27 cellular contexts compared by ENCODE assay signal in the genomic region with DNA sequence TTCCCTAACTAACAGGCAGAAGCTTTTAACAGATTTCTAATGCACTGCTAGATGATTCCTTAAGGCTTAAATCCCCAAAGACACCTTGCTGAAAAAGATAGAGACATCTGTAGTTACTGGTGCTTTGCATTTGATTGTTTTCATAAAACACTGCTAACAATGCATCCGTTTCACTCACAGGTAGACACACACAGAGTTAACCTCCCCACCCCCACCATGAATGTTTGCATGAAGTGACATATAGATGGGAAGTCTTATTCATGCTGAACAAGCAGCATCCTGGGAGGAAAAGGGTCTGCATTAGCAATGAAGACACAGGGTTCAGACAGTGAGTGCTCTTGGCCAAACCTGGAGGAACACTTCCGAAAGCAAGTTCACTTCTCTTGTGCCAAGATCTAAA.
"Had no signal": no experiment of that assay in that cellular context is flagged by ENCODE, and none has a peak within 500 bp of the region (broad histone marks: within the 10 kb centered on the region; RNA-seq: fewer than 3 reads in every experiment).

No MANE protein-coding gene starts in this region.

- ATAC-seq: mucosa of descending colon; naive thymus-derived CD4-positive, alpha-beta T cell; natural killer cell treated with Interleukin-12 subunit alpha and Interleukin-12 subunit beta and Interleukin-15 and Interleukin-18, amount 100 ng/mL, for 72 hours; right cardiac atrium; sciatic nerve; stimulated activated naive B cell treated with anti-CD40 and anti-IgM and Interleukin-4, amounts not matched to agents 10 μg/mL and 1 μg/mL and 100 μg/mL, for 72 hours; stimulated activated naive CD8-positive, alpha-beta T cell treated with anti-CD3 and anti-CD28 coated beads, Interleukin-15, Interleukin-2, amounts not matched to agents 100 U/mL and 50 U/mL, for 24 hours; upper lobe of right lung had no signal

- DNase-seq: islet precursor cell; left ventricle myocardium inferior; midbrain; mucosa of descending colon; naive thymus-derived CD4-positive, alpha-beta T cell; nucleus accumbens; pancreas; posterior cingulate gyrus; retina; right cardiac atrium; stimulated activated CD4-positive, alpha-beta T cell treated with anti-CD3 and anti-CD28 coated beads, Interleukin-12 subunit alpha, Interleukin-12 subunit beta, amount 100 ng/mL, for 4 hours; stimulated activated CD4-positive, alpha-beta T cell treated with anti-CD3 and anti-CD28 coated beads, Interleukin-15, amount 100 ng/mL, for 24 hours; stimulated activated CD4-positive, alpha-beta T cell treated with anti-CD3 and anti-CD28 coated beads, Interleukin-2, amount 100 ng/mL, for 24 hours; stimulated activated CD4-positive, alpha-beta T cell treated with anti-CD3 and anti-CD28 coated beads, Interleukin-4, amount 100 ng/mL, for 1 hour; stimulated activated naive B cell treated with anti-CD40 and anti-IgM and Interleukin-4, amounts not matched to agents 10 μg/mL and 1 μg/mL and 100 μg/mL, for 72 hours; stimulated activated naive CD8-positive, alpha-beta T cell treated with anti-CD3 and anti-CD28 coated beads, Interleukin-15, Interleukin-2, amounts not matched to agents 100 U/mL and 50 U/mL, for 24 hours; tibial artery; trophoblast cell; upper lobe of right lung had no signal

- H3K36me3 Mint-ChIP-seq: naive thymus-derived CD4-positive, alpha-beta T cell; natural killer cell treated with Interleukin-12 subunit alpha and Interleukin-12 subunit beta and Interleukin-15 and Interleukin-18, amount 100 ng/mL, for 72 hours; stimulated activated naive B cell treated with anti-CD40 and anti-IgM and Interleukin-4, amounts not matched to agents 10 μg/mL and 1 μg/mL and 100 μg/mL, for 72 hours had no signal

- H3K4me3 Mint-ChIP-seq: naive thymus-derived CD4-positive, alpha-beta T cell; natural killer cell treated with Interleukin-12 subunit alpha and Interleukin-12 subunit beta and Interleukin-15 and Interleukin-18, amount 100 ng/mL, for 72 hours; neural crest cell; stimulated activated naive B cell treated with anti-CD40 and anti-IgM and Interleukin-4, amounts not matched to agents 10 μg/mL and 1 μg/mL and 100 μg/mL, for 72 hours had no signal

- H3K36me3 ChIP-seq: left ventricle myocardium inferior, pancreas, prostate gland, suprapubic skin, thoracic aorta, tibial artery, upper lobe of right lung had no signal

- H3K27me3 Mint-ChIP-seq: natural killer cell treated with Interleukin-12 subunit alpha and Interleukin-12 subunit beta and Interleukin-15 and Interleukin-18, amount 100 ng/mL, for 72 hours; stimulated activated naive B cell treated with anti-CD40 and anti-IgM and Interleukin-4, amounts not matched to agents 10 μg/mL and 1 μg/mL and 100 μg/mL, for 72 hours had no signal

- H3K4me3 ChIP-seq: left ventricle myocardium inferior, lung, mucosa of descending colon, pancreas, prostate gland, skin epidermis, suprapubic skin, thoracic aorta, tibial artery, upper lobe of right lung had no signal

- H3K27ac Mint-ChIP-seq: naive thymus-derived CD4-positive, alpha-beta T cell; natural killer cell treated with Interleukin-12 subunit alpha and Interleukin-12 subunit beta and Interleukin-15 and Interleukin-18, amount 100 ng/mL, for 72 hours; stimulated activated naive B cell treated with anti-CD40 and anti-IgM and Interleukin-4, amounts not matched to agents 10 μg/mL and 1 μg/mL and 100 μg/mL, for 72 hours had no signal

- H3K27me3 ChIP-seq: pancreas, suprapubic skin, tibial artery, upper lobe of right lung had no signal

- H3K27ac ChIP-seq: left ventricle myocardium inferior, pancreas, prostate gland, skin epidermis, suprapubic skin, thoracic aorta, tibial artery, upper lobe of right lung had no signal

- H3K4me1 Mint-ChIP-seq: naive thymus-derived CD4-positive, alpha-beta T cell; neural crest cell; stimulated activated naive B cell treated with anti-CD40 and anti-IgM and Interleukin-4, amounts not matched to agents 10 μg/mL and 1 μg/mL and 100 μg/mL, for 72 hours had no signal

- H3K4me1 ChIP-seq: left ventricle myocardium inferior, prostate gland, suprapubic skin, upper lobe of right lung had no signal

- H3K9me3 ChIP-seq: left ventricle myocardium inferior, mucosa of descending colon, pancreas, prostate gland, suprapubic skin, thoracic aorta, tibial artery, upper lobe of right lung had no signal

- H3K9me3 Mint-ChIP-seq: neural crest cell had no signal
